In the genomic region with DNA sequence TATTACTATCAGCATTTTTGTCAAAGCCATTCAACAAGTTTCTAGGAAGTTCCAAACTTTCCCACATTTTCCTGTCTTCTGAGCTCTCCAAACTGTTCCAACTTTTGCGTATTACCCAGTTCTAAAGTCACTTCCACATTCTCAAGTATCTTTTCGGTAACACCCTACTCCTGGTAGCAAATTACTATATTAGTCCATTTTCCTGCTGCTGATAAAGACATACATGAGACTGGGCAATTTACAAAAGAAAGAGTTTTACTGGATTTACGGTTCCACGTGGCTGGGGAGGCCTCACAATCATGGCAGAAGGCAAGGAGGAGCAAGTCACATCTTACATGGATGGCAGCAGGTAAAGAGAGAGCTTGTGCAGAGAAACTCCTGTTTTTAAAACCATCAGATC, we compare ENCODE assay signal across 4 cellular contexts. TPM values are rescaled to one million over a fixed set of nuclear protein-coding genes. Genes with fewer than 3 reads are reported as not detected.
"Had no signal": no experiment of that assay in that cellular context is flagged by ENCODE, and none has a peak within 500 bp of the region (broad histone marks: within the 10 kb centered on the region; RNA-seq: fewer than 3 reads in every experiment).

No MANE protein-coding gene starts in this region.

RNA-seq across cellular contexts. Expression of a gene that starts 49.2 kb away (rescaled TPM):
- total RNA-seq: LHCN-M2, M059J, MCF 10A, NCI-H460 had no signal
